In the genomic region with DNA sequence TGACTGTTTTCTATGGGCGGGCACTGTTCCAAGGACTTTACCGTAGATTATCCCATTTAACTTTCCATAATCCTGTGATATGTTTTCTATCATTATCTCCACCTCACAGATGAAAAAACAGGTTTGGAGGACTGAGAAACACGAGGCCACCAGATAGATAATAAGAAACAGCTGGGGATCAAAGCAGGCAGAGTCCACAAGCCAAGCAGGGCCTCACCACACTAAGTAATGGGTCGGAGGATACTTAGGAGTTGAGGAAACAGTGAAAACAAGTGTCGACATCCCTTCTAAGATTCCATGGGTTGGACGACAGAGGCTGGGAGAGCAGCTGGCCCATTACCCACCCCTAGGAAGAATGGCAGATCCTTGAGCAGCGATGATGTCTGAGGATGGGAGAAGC, we compare ENCODE assay signal across 13 cellular contexts.
"Had no signal": no experiment of that assay in that cellular context is flagged by ENCODE, and none has a peak within 500 bp of the region (broad histone marks: within the 10 kb centered on the region; RNA-seq: fewer than 3 reads in every experiment).

No MANE protein-coding gene starts in this region.

- H3K4me1 ChIP-seq: uterus had no signal

- H3K9me3 Mint-ChIP-seq: activated naive CD4-positive, alpha-beta T cell treated with anti-CD3 and anti-CD28 coated beads, Interleukin-2, amount 50 U/mL, for 72 hours; activated T-cell treated with anti-CD3 and anti-CD28 coated beads, Interleukin-2, amount 50 U/mL, for 72 hours had no signal

- H3K4me3 Mint-ChIP-seq: activated T-cell treated with anti-CD3 and anti-CD28 coated beads, Interleukin-2, amount 50 U/mL, for 72 hours; natural killer cell treated with Interleukin-12 subunit alpha and Interleukin-12 subunit beta and Interleukin-15 and Interleukin-18, amount 100 ng/mL, for 72 hours had no signal

- DNase-seq: activated CD4-positive, alpha-beta T cell treated with anti-CD3 and anti-CD28 coated beads, Interleukin-2, amount 50 U/mL, for 1 hour; activated gamma-delta T cell; activated T-cell treated with anti-CD3 and anti-CD28 coated beads, Interleukin-2, amount 50 U/mL, for 72 hours; amniotic stem cell; caudate nucleus; nucleus accumbens; stimulated activated CD4-positive, alpha-beta T cell treated with anti-CD3 and anti-CD28 coated beads, Interleukin-2, amount 100 ng/mL, for 24 hours; stimulated activated naive CD4-positive, alpha-beta T cell treated with Interleukin-2 at 50 U/mL for 16 hours; T1000; uterus had no signal

- H3K27me3 ChIP-seq: tibial nerve, uterus had no signal

- H3K27ac Mint-ChIP-seq: activated naive CD4-positive, alpha-beta T cell treated with anti-CD3 and anti-CD28 coated beads, Interleukin-2, amount 50 U/mL, for 72 hours; activated T-cell treated with anti-CD3 and anti-CD28 coated beads, Interleukin-2, amount 50 U/mL, for 72 hours; natural killer cell treated with Interleukin-12 subunit alpha and Interleukin-12 subunit beta and Interleukin-15 and Interleukin-18, amount 100 ng/mL, for 72 hours had no signal

- H3K36me3 Mint-ChIP-seq: activated naive CD4-positive, alpha-beta T cell treated with anti-CD3 and anti-CD28 coated beads, Interleukin-2, amount 50 U/mL, for 72 hours; natural killer cell treated with Interleukin-12 subunit alpha and Interleukin-12 subunit beta and Interleukin-15 and Interleukin-18, amount 100 ng/mL, for 72 hours had no signal

- H3K27ac ChIP-seq: uterus had no signal

- H3K36me3 ChIP-seq: tibial nerve, uterus had no signal

- H3K4me3 ChIP-seq: tibial nerve, uterus had no signal

- H3K27me3 Mint-ChIP-seq: natural killer cell treated with Interleukin-12 subunit alpha and Interleukin-12 subunit beta and Interleukin-15 and Interleukin-18, amount 100 ng/mL, for 72 hours had no signal

- ATAC-seq: activated naive CD4-positive, alpha-beta T cell treated with anti-CD3 and anti-CD28 coated beads, Interleukin-2, amount 50 U/mL, for 72 hours; activated T-cell treated with anti-CD3 and anti-CD28 coated beads, Interleukin-2, amount 50 U/mL, for 72 hours; natural killer cell treated with Interleukin-12 subunit alpha and Interleukin-12 subunit beta and Interleukin-15 and Interleukin-18, amount 100 ng/mL, for 72 hours had no signal

- H3K9me3 ChIP-seq: tibial nerve, uterus had no signal
